ENCODE assay signal across 9 cellular contexts in the genomic region with DNA sequence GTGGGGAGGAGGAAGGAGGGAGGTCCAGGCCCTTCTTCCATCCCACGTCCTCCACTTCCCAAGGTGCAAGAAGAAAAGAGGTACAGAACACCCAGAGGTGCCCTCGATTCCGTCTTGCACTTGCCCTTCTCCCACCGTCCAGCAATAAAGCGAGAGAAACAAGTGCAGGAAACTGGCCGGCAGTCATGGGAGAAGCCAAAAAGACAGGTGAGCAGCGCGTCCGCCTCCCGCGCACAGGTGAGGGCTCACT. TPM values are rescaled to one million over a fixed set of nuclear protein-coding genes. Genes with fewer than 3 reads are reported as not detected.
A peak's percentile ranks its signal among the peaks of the same experiment; 100 is the strongest.
DNase-seq lines count a peak whose midpoint lies in the region; ATAC-seq lines count a peak whose summit lies in the region.
"Had no signal": no experiment of that assay in that cellular context is flagged by ENCODE, and none has a peak within 500 bp of the region (broad histone marks: within the 10 kb centered on the region; RNA-seq: fewer than 3 reads in every experiment).

No MANE protein-coding gene starts in this region.

- intact Hi-C loops in activated CD4-positive, alpha-beta T cell treated with anti-CD3 and anti-CD28 coated beads, Interleukin-2, amount 10 ng/mL, durations not matched to agents 24 days and 14 days (cut with micrococcal nuclease), result loop anchor here (1.0 to 5.0 kb wide), 4 partner anchors 18 to 298 kb away; partner anchors contain the start of genes ACTR1A, CUEDC2 and NOLC1
- intact Hi-C loops in right cardiac atrium (cut with DNase I), result no loop called here

- CTCF ChIA-PET in T-cell (lab: Charles Lee), result interaction anchor here in 1 of 2 donors (1.6 to 2.6 kb wide), 3 partner anchors 11 to 57 kb away, joined by 5 to 12 read pairs (median 11); partner anchors contain the start of gene CUEDC2

- peaks cover 3% of the 10 kb centered on the region for H3K4me1 ChIP-seq in right cardiac atrium (ENCODE audit: control insufficient read depth, insufficient read depth, low read length)

- ATAC-seq in T-cell (replicated peaks in 1 of 4) (no peak), right cardiac atrium (peak in 1 of 2 donors; percentile 1)
- no peak for ATAC-seq in stimulated activated naive CD8-positive, alpha-beta T cell treated with anti-CD3 and anti-CD28 coated beads, Interleukin-15, amount 100 ng/mL, for 72 hours

- H3K9me3 ChIP-seq in right cardiac atrium (ENCODE audit: control insufficient read depth, low read length), result no peaks in the 10 kb centered on the region

- peak overlapping the region; percentile 91 for H3K27ac ChIP-seq in right cardiac atrium (ENCODE audit: low read length)

- H3K36me3 Mint-ChIP-seq in activated CD4-positive, alpha-beta T cell treated with anti-CD3 and anti-CD28 coated beads, Interleukin-2, amount 10 ng/mL, durations not matched to agents 24 days and 14 days (ENCODE audit: low read depth), result peaks cover 22% of the 10 kb centered on the region
- peaks cover 5% of the 10 kb centered on the region for H3K36me3 Mint-ChIP-seq in T-cell

- under 1% methylated on average over 11 of the region's 11 CpGs for WGBS in right cardiac atrium

- H3K4me3 ChIP-seq in right cardiac atrium (ENCODE audit: low read length), result peak overlapping the region; percentile 87

- no peak for DNase-seq in activated CD4-positive, alpha-beta T cell treated with anti-CD3 and anti-CD28 coated beads, Interleukin-2, amount 10 ng/mL, durations not matched to agents 24 days and 14 days
- DNase-seq in activated CD4-positive, alpha-beta T cell treated with anti-CD3 and anti-CD28 coated beads, Interleukin-2, amount 50 U/mL, for 4 hours, result no peak
- DNase-seq in T-cell, result no peak
- DNase-seq in right cardiac atrium, result no peak
- DNase-seq in stimulated activated naive CD8-positive, alpha-beta T cell treated with anti-CD3 and anti-CD28 coated beads, Interleukin-15, amount 100 ng/mL, for 72 hours, result no peak
- no peak for DNase-seq in KG1 (lab: John Stamatoyannopoulos, UW)
- no peak for DNase-seq in NCI-H1436 treated with DMSO at 0.1 percent for 48 hours (lab: John Stamatoyannopoulos, UW)
- DNase-seq in NCI-H510A treated with DMSO at 0.1 percent for 48 hours (lab: John Stamatoyannopoulos, UW), result no peak

- POLR2A ChIA-PET in T-cell (lab: Charles Lee), result interaction anchor here (0.7 to 0.8 kb wide), 4 partner anchors 12 to 216 kb away, joined by 3 to 4 read pairs (median 3); partner anchors contain the start of gene CUEDC2 (in 1 of the 2)

- H3K4me3 Mint-ChIP-seq in activated CD4-positive, alpha-beta T cell treated with anti-CD3 and anti-CD28 coated beads, Interleukin-2, amount 10 ng/mL, durations not matched to agents 24 days and 14 days, result peak overlapping the region; percentile 98
- H3K4me3 Mint-ChIP-seq in T-cell, result peak overlapping the region; percentile 93 to 94 (median 93)
- peak overlapping the region; percentile 94 to 97 for H3K4me3 Mint-ChIP-seq in stimulated activated naive CD8-positive, alpha-beta T cell treated with anti-CD3 and anti-CD28 coated beads, Interleukin-15, amount 100 ng/mL, for 72 hours

- no peaks in the 10 kb centered on the region for H3K9me3 Mint-ChIP-seq in activated CD4-positive, alpha-beta T cell treated with anti-CD3 and anti-CD28 coated beads, Interleukin-2, amount 10 ng/mL, durations not matched to agents 24 days and 14 days
- no peaks in the 10 kb centered on the region for H3K9me3 Mint-ChIP-seq in T-cell
- no peaks in the 10 kb centered on the region for H3K9me3 Mint-ChIP-seq in stimulated activated naive CD8-positive, alpha-beta T cell treated with anti-CD3 and anti-CD28 coated beads, Interleukin-15, amount 100 ng/mL, for 72 hours

- no peaks in the 10 kb centered on the region for H3K27me3 ChIP-seq in right cardiac atrium (ENCODE audit: control insufficient read depth, insufficient read depth)

- H3K4me1 Mint-ChIP-seq in activated CD4-positive, alpha-beta T cell treated with anti-CD3 and anti-CD28 coated beads, Interleukin-2, amount 10 ng/mL, durations not matched to agents 24 days and 14 days, result peaks cover 29% of the 10 kb centered on the region
- H3K4me1 Mint-ChIP-seq in T-cell, result peaks cover 25 to 27% (median 25%) of the 10 kb centered on the region in 3 donors
- peaks cover 50% of the 10 kb centered on the region for H3K4me1 Mint-ChIP-seq in stimulated activated naive CD8-positive, alpha-beta T cell treated with anti-CD3 and anti-CD28 coated beads, Interleukin-15, amount 100 ng/mL, for 72 hours

- no peaks in the 10 kb centered on the region for H3K27me3 Mint-ChIP-seq in activated CD4-positive, alpha-beta T cell treated with anti-CD3 and anti-CD28 coated beads, Interleukin-2, amount 10 ng/mL, durations not matched to agents 24 days and 14 days
- H3K27me3 Mint-ChIP-seq in T-cell, result no peaks in the 10 kb centered on the region
- no peaks in the 10 kb centered on the region for H3K27me3 Mint-ChIP-seq in stimulated activated naive CD8-positive, alpha-beta T cell treated with anti-CD3 and anti-CD28 coated beads, Interleukin-15, amount 100 ng/mL, for 72 hours

- H3K27ac Mint-ChIP-seq in activated CD4-positive, alpha-beta T cell treated with anti-CD3 and anti-CD28 coated beads, Interleukin-2, amount 10 ng/mL, durations not matched to agents 24 days and 14 days, result peak overlapping the region; percentile 97
- H3K27ac Mint-ChIP-seq in T-cell, result peak overlapping the region; percentile 90 to 93
- peak overlapping the region; percentile 93 to 98 for H3K27ac Mint-ChIP-seq in stimulated activated naive CD8-positive, alpha-beta T cell treated with anti-CD3 and anti-CD28 coated beads, Interleukin-15, amount 100 ng/mL, for 72 hours

RNA-seq across cellular contexts. Expression of gene C10orf95, which starts 1.3 kb away (rescaled TPM):
- 0.33 and 0.52 TPM in 2 replicates for total RNA-seq in activated CD4-positive, alpha-beta T cell treated with anti-CD3 and anti-CD28 coated beads, Interleukin-2, amount 10 ng/mL, durations not matched to agents 24 days and 14 days
- total RNA-seq in T-cell (under 1 TPM in 4 of 5 donors, not detected in 1; 0.23 to 0.92 (median 0.55) TPM), right cardiac atrium (not detected)
- polyA plus RNA-seq in right cardiac atrium, result 0.09 TPM
- total RNA-seq: Daoy had no signal

RNA-seq across cellular contexts. Expression of gene CUEDC2, which starts 17.7 kb away (rescaled TPM):
- total RNA-seq in activated CD4-positive, alpha-beta T cell treated with anti-CD3 and anti-CD28 coated beads, Interleukin-2, amount 10 ng/mL, durations not matched to agents 24 days and 14 days, result 64.2 and 67.6 TPM in 2 replicates
- total RNA-seq in T-cell (10 to 100 TPM; 32.2 to 41.4 (median 37.8) TPM), right cardiac atrium (10 to 100 TPM; 68.7 to 78.6 (median 71.6) TPM)
- 94.6 TPM for polyA plus RNA-seq in right cardiac atrium

RNA-seq across cellular contexts. Expression of gene FBXL15, which starts 29.4 kb away (rescaled TPM):
- total RNA-seq in activated CD4-positive, alpha-beta T cell treated with anti-CD3 and anti-CD28 coated beads, Interleukin-2, amount 10 ng/mL, durations not matched to agents 24 days and 14 days, result 14.0 and 16.4 TPM in 2 replicates
- total RNA-seq in T-cell, result 10 to 100 TPM; 13.3 to 30.4 (median 23.7) TPM
- total RNA-seq in right cardiac atrium, result 10 to 100 TPM; 14.0 to 15.6 (median 14.4) TPM
- polyA plus RNA-seq in right cardiac atrium, result 14.4 TPM

RNA-seq across cellular contexts. Expression of gene PSD, which starts 31.5 kb away (rescaled TPM):
- 10.4 and 12.1 TPM in 2 replicates for total RNA-seq in activated CD4-positive, alpha-beta T cell treated with anti-CD3 and anti-CD28 coated beads, Interleukin-2, amount 10 ng/mL, durations not matched to agents 24 days and 14 days
- 10 to 100 TPM in 2 of 5 donors, 1 to 10 TPM in 3; 8.7 to 11.8 (median 8.8) TPM for total RNA-seq in T-cell
- 1 to 10 TPM; 4.6 to 9.4 (median 6.6) TPM for total RNA-seq in right cardiac atrium
- 5.7 TPM for polyA plus RNA-seq in right cardiac atrium

RNA-seq across cellular contexts. Expression of gene ACTR1A, which starts 52.5 kb away (rescaled TPM):
- 60.9 and 64.8 TPM in 2 replicates for total RNA-seq in activated CD4-positive, alpha-beta T cell treated with anti-CD3 and anti-CD28 coated beads, Interleukin-2, amount 10 ng/mL, durations not matched to agents 24 days and 14 days
- total RNA-seq in T-cell (10 to 100 TPM; 51.6 to 68.1 (median 63.0) TPM), right cardiac atrium (100 to 1,000 TPM; 100 to 108 (median 107) TPM)
- polyA plus RNA-seq in right cardiac atrium, result 106 TPM
